In the genomic region with DNA sequence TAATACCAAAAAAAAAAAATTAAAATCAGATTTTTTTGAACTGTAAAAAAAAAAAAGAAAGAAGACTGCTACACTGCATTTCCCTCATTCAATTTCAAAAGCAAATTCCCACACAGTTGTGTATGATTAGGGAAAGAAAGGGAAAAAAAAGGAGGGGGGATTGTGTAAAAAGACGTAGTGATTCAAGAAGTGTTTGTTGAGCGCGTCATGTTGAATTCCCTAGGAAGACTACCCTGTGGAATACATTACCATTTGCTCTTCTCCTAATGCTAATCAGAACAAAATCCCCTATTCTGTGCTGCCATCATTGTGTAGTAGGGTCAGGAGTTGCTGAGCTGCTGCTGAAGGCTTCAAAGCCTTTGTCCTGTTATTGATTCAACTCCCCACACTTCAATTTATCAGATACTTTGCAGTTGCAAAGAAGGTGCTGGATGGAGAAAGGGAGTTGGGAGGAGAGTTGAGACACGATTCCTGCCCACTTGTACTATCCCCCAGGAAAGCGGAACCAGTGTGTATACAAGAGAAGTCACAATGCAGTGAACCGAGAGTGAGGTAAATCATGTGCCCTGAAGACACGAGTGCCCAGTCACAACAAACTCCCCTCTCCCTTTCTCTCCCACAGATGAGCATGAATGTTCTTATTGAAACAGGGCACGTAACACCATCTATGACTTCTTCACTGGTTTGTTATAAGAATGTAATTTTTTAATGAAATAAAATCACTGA, we compare ENCODE assay signal across 3 cellular contexts.
TF ChIP-seq lines count a peak whose summit lies in the region.

No MANE protein-coding gene starts in this region.

TF ChIP-seq in SK-N-SH, 30 proteins besides CTCF, POLR2A, EP300 and RAD21:
- TF ChIP-seq MXI1 (IDR thresholded peaks at IDR 0.05; ENCODE audit: low read depth, low read length) = no peak
- TF ChIP-seq RXRA (IDR thresholded peaks at IDR 0.05; ENCODE audit: borderline replicate concordance, low read depth) = no peak
- TF ChIP-seq, protein P1, sequence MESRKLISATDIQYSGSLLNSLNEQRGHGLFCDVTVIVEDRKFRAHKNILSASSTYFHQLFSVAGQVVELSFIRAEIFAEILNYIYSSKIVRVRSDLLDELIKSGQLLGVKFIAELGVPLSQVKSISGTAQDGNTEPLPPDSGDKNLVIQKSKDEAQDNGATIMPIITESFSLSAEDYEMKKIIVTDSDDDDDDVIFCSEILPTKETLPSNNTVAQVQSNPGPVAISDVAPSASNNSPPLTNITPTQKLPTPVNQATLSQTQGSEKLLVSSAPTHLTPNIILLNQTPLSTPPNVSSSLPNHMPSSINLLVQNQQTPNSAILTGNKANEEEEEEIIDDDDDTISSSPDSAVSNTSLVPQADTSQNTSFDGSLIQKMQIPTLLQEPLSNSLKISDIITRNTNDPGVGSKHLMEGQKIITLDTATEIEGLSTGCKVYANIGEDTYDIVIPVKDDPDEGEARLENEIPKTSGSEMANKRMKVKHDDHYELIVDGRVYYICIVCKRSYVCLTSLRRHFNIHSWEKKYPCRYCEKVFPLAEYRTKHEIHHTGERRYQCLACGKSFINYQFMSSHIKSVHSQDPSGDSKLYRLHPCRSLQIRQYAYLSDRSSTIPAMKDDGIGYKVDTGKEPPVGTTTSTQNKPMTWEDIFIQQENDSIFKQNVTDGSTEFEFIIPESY (IDR thresholded peaks at IDR 0.05; ENCODE audit: borderline replicate concordance, low read depth) = no peak
- no peak for TF ChIP-seq FOXM1 (IDR thresholded peaks at IDR 0.05; ENCODE audit: low read depth)
- no peak for TF ChIP-seq GATA2 (CRISPR knock-in tag; IDR thresholded peaks at IDR 0.05)
- no peak for TF ChIP-seq FOXJ3 (CRISPR knock-in tag; IDR thresholded peaks at IDR 0.05)
- no peak for TF ChIP-seq FOSL2 (IDR thresholded peaks at IDR 0.05; ENCODE audit: borderline replicate concordance, low read depth)
- no peak for TF ChIP-seq TEAD4 (IDR thresholded peaks at IDR 0.05; ENCODE audit: borderline replicate concordance, insufficient read depth)

TF ChIP-seq in SK-N-SH treated with all-trans-retinoic acid at 6 μM for 48 hours, 23 proteins besides CTCF, POLR2A, EP300 and RAD21:
- TF ChIP-seq, protein P2, sequence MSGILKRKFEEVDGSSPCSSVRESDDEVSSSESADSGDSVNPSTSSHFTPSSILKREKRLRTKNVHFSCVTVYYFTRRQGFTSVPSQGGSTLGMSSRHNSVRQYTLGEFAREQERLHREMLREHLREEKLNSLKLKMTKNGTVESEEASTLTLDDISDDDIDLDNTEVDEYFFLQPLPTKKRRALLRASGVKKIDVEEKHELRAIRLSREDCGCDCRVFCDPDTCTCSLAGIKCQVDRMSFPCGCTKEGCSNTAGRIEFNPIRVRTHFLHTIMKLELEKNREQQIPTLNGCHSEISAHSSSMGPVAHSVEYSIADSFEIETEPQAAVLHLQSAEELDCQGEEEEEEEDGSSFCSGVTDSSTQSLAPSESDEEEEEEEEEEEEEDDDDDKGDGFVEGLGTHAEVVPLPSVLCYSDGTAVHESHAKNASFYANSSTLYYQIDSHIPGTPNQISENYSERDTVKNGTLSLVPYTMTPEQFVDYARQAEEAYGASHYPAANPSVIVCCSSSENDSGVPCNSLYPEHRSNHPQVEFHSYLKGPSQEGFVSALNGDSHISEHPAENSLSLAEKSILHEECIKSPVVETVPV (CRISPR knock-in tag; IDR thresholded peaks at IDR 0.05) = no peak
- TF ChIP-seq ARNTL (CRISPR knock-in tag; IDR thresholded peaks at IDR 0.05; ENCODE audit: borderline replicate concordance, low read depth) (no peak), ZFP30 (CRISPR knock-in tag; IDR thresholded peaks at IDR 0.05) (no peak), CSDC2 (CRISPR knock-in tag; IDR thresholded peaks at IDR 0.05) (no peak), ZNF8 (CRISPR knock-in tag; IDR thresholded peaks at IDR 0.05) (no peak), PPARA (CRISPR knock-in tag; IDR thresholded peaks at IDR 0.05; ENCODE audit: borderline replicate concordance) (no peak), ZC3H10 (CRISPR knock-in tag; IDR thresholded peaks at IDR 0.05) (no peak), GLIS3 (CRISPR knock-in tag; IDR thresholded peaks at IDR 0.05) (no peak), TOX (CRISPR knock-in tag; IDR thresholded peaks at IDR 0.05; ENCODE audit: borderline replicate concordance) (no peak)
- TF ChIP-seq, protein P3, sequence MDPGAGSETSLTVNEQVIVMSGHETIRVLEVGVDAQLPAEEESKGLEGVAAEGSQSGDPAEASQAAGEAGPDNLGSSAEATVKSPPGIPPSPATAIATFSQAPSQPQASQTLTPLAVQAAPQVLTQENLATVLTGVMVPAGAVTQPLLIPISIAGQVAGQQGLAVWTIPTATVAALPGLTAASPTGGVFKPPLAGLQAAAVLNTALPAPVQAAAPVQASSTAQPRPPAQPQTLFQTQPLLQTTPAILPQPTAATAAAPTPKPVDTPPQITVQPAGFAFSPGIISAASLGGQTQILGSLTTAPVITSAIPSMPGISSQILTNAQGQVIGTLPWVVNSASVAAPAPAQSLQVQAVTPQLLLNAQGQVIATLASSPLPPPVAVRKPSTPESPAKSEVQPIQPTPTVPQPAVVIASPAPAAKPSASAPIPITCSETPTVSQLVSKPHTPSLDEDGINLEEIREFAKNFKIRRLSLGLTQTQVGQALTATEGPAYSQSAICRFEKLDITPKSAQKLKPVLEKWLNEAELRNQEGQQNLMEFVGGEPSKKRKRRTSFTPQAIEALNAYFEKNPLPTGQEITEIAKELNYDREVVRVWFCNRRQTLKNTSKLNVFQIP (CRISPR knock-in tag; IDR thresholded peaks at IDR 0.05; ENCODE audit: borderline replicate concordance, low read depth) = no peak

TF ChIP-seq in H1, 55 proteins besides CTCF, POLR2A, EP300 and RAD21:
- no peak for TF ChIP-seq HDAC2 (IDR thresholded peaks at IDR 0.05; ENCODE audit: borderline replicate concordance in 1 of 2, low read depth in 2 of 2, low read length in 2 of 2)
- TF ChIP-seq KDM1A (IDR thresholded peaks at IDR 0.05; ENCODE audit: borderline replicate concordance, low read length) = no peak
- TF ChIP-seq POU5F1 (IDR thresholded peaks at IDR 0.05; ENCODE audit: low read depth, low read length) = no peak
- no peak for TF ChIP-seq CBX8 (IDR thresholded peaks at IDR 0.05; ENCODE audit: borderline replicate concordance, low read depth, low read length)
- no peak for TF ChIP-seq EZH2 (IDR thresholded peaks at IDR 0.05; ENCODE audit: low read depth, low read length, severe bottlenecking)
- TF ChIP-seq USF2 (IDR thresholded peaks at IDR 0.05; ENCODE audit: low read length) = no peak
- no peak for TF ChIP-seq CTBP2 (IDR thresholded peaks at IDR 0.05; ENCODE audit: borderline replicate concordance, insufficient read depth, insufficient read length, low read length)
- TF ChIP-seq TAF1 (IDR thresholded peaks at IDR 0.05; ENCODE audit: low read depth, low read length) = no peak
- TF ChIP-seq MAFK (IDR thresholded peaks at IDR 0.05; ENCODE audit: low read depth, low read length) = no peak
- no peak for TF ChIP-seq NRF1 (IDR thresholded peaks at IDR 0.05; ENCODE audit: low read depth, low read length)
